1 cellular context compared by ENCODE assay signal in genomic region chr2:85446296-85447221, GRCh38.
TF ChIP-seq lines count a peak whose summit lies in the region.

No MANE protein-coding gene starts in this region.

TF ChIP-seq in IMR-90, 13 proteins besides CTCF, POLR2A, EP300 and RAD21:
- TF ChIP-seq MAZ (IDR thresholded peaks at IDR 0.05; ENCODE audit: borderline replicate concordance, low read depth, low read length) (no peak), USF2 (IDR thresholded peaks at IDR 0.05; ENCODE audit: low read depth, low read length) (no peak), FOS (IDR thresholded peaks at IDR 0.05; ENCODE audit: low read depth, low read length) (no peak), MAFK (IDR thresholded peaks at IDR 0.05; ENCODE audit: low read depth, low read length) (no peak), BHLHE40 (IDR thresholded peaks at IDR 0.05; ENCODE audit: low read depth, low read length) (no peak), CEBPB (IDR thresholded peaks at IDR 0.05; ENCODE audit: low read depth, low read length) (no peak), NFE2L2 (IDR thresholded peaks at IDR 0.05; ENCODE audit: low read depth, low read length) (no peak), RFX5 (IDR thresholded peaks at IDR 0.05; ENCODE audit: low read depth, low read length) (no peak), SMC3 (IDR thresholded peaks at IDR 0.05; ENCODE audit: low read depth, low read length) (no peak), CHD1 (IDR thresholded peaks at IDR 0.05; ENCODE audit: low read depth, low read length) (no peak), MXI1 (IDR thresholded peaks at IDR 0.05; ENCODE audit: borderline replicate concordance, low read depth, low read length) (no peak), RCOR1 (IDR thresholded peaks at IDR 0.05; ENCODE audit: insufficient replicate concordance, low read length) (no peak), ELK1 (IDR thresholded peaks at IDR 0.05; ENCODE audit: borderline replicate concordance, low read depth, low read length) (no peak)
